In the genomic region with DNA sequence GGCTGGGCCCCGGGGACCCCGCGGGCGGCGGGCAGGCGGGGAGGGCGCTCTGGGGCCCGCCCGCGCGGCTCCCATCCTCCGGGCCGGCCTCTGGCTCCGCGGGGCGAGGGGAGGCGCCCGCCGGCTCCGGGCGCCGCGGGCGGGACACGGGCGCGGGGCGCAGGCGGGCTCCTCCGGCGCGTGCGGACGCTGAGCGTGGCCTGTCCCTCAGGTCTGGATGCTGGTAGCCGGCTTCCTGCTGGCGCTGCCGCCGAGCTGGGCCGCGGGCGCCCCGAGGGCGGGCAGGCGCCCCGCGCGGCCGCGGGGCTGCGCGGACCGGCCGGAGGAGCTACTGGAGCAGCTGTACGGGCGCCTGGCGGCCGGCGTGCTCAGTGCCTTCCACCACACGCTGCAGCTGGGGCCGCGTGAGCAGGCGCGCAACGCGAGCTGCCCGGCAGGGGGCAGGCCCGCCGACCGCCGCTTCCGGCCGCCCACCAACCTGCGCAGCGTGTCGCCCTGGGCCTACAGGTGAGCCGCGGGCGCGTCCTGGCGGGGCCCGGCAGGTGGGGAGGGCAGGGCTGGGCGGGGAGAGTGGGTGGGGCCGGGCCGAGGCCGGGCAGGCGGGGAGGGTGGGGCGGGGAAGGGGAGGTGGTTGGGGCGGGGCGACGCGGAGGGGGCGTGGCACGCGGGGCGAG, we compare ENCODE assay signal across 8 cellular contexts. TPM values are rescaled to one million over a fixed set of nuclear protein-coding genes. Genes with fewer than 3 reads are reported as not detected.
DNase-seq lines count a peak whose midpoint lies in the region; ATAC-seq and TF ChIP-seq lines count a peak whose summit lies in the region.

No MANE protein-coding gene starts in this region.

- H3K36me3 Mint-ChIP-seq in natural killer cell: no peaks in the 10 kb centered on the region

- intact Hi-C loops in esophagus muscularis mucosa (cut with DNase I) (no loop called here), natural killer cell (cut with micrococcal nuclease) (loop anchor here (2.0 to 10.0 kb wide), 2 partner anchors 35 to 179 kb away; a partner anchor contains a TSS)

- H3K9me3 Mint-ChIP-seq in natural killer cell: no peaks in the 10 kb centered on the region

- H3K4me3 ChIP-seq in NT2/D1 (ENCODE audit: insufficient read length, low read depth) (peak overlapping the region; percentile 57), esophagus muscularis mucosa (peak overlapping the region; percentile 66 to 88 (median 76))

- peak; percentile 88 for ATAC-seq in GM19324 (IDR thresholded peaks at IDR 0.05; ENCODE audit: low FRiP score, unreplicated experiment)
- peak; percentile 91 for ATAC-seq in HG03432 (IDR thresholded peaks at IDR 0.05; ENCODE audit: unreplicated experiment)
- peak; percentile 89 to 92 (median 92) for ATAC-seq in natural killer cell

- H3K4me1 Mint-ChIP-seq in natural killer cell: peaks cover 11 to 17% of the 10 kb centered on the region in 2 donors

- H3K36me3 ChIP-seq in NT2/D1 (ENCODE audit: insufficient read depth, insufficient read length, low read length) (no peaks in the 10 kb centered on the region), esophagus muscularis mucosa (no peaks in the 10 kb centered on the region)

- H3K4me1 ChIP-seq in NT2/D1 (ENCODE audit: insufficient read depth, insufficient read length): no peaks in the 10 kb centered on the region
- H3K4me1 ChIP-seq in esophagus muscularis mucosa: peaks cover 7 to 29% (median 24%) of the 10 kb centered on the region in 4 donors

- DNase-seq in COLO668 (lab: John Stamatoyannopoulos, UW; ENCODE audit: unreplicated experiment) (peak; percentile 99), NT2/D1 (ENCODE audit: low read depth, low spot score) (no peak), activated T-cell treated with anti-CD3 and anti-CD28 coated beads for 1 hour (ENCODE audit: low read depth) (peak; percentile 60), esophagus muscularis mucosa (ENCODE audit: extremely low spot score) (no peak), natural killer cell (peak; percentile 71)
- DNase-seq in stimulated activated naive CD4-positive, alpha-beta T cell (lab: John Stamatoyannopoulos, UW): peak; percentile 62 to 81 (median 73)

- TF ChIP-seq POLR2A in esophagus muscularis mucosa (IDR thresholded peaks at IDR 0.05; ENCODE audit: low read depth): no peak

- WGBS in esophagus muscularis mucosa: no CpG with 5 or more reads among the region's 96 CpGs

- peaks cover 18 to 25% of the 10 kb centered on the region in 2 donors for H3K27me3 Mint-ChIP-seq in natural killer cell (ENCODE audit: low read depth in 2 of 2)

- H3K9ac ChIP-seq in NT2/D1 (ENCODE audit: insufficient read length, low read depth): peak overlapping the region; percentile 70

- H3K9me3 ChIP-seq in NT2/D1 (ENCODE audit: insufficient read depth, low read length) (no peaks in the 10 kb centered on the region), esophagus muscularis mucosa (no peaks in the 10 kb centered on the region)

- TF ChIP-seq CTCF in esophagus muscularis mucosa (IDR thresholded peaks at IDR 0.05) (peak; percentile 59 to 77 (median 65)), natural killer cell (IDR thresholded peaks at IDR 0.05) (peak; percentile 31)

- H3K27ac ChIP-seq in esophagus muscularis mucosa (replicated peaks in 1 of 4): peak overlapping the region; percentile 63 to 81 (median 69)

- TF ChIP-seq EP300 in esophagus muscularis mucosa (IDR thresholded peaks at IDR 0.05): no peak

- peaks cover 15% of the 10 kb centered on the region for H3K27me3 ChIP-seq in NT2/D1 (ENCODE audit: insufficient read depth, insufficient read length)
- H3K27me3 ChIP-seq in esophagus muscularis mucosa: no peaks in the 10 kb centered on the region

- H3K27ac Mint-ChIP-seq in natural killer cell: peak overlapping the region in 1 of 2 donors; percentile 75

- peak overlapping the region; percentile 74 for H3K4me3 Mint-ChIP-seq in natural killer cell

RNA-seq across cellular contexts. Expression of a gene that starts 0.4 kb away (rescaled TPM):
- total RNA-seq in esophagus muscularis mucosa: 1 to 10 TPM; 4.2 to 9.9 (median 6.7) TPM
- under 1 TPM; 0.14 to 0.33 (median 0.25) TPM for total RNA-seq in natural killer cell

Comparison
In these comparisons a context has a peak if more than half of its experiments do, and no peak if none do; other contexts are left out.
1. DNase-seq: peak in COLO668 (single experiment), activated T-cell treated with anti-CD3 and anti-CD28 coated beads for 1 hour (single experiment), natural killer cell (single experiment) and stimulated activated naive CD4-positive, alpha-beta T cell (6 of 6); none in NT2/D1 (single experiment) and esophagus muscularis mucosa (single experiment).
2. Peak in every context shown above with its lines, with median percentiles within 50 percentile points of each other: ATAC-seq.